In the genomic region with DNA sequence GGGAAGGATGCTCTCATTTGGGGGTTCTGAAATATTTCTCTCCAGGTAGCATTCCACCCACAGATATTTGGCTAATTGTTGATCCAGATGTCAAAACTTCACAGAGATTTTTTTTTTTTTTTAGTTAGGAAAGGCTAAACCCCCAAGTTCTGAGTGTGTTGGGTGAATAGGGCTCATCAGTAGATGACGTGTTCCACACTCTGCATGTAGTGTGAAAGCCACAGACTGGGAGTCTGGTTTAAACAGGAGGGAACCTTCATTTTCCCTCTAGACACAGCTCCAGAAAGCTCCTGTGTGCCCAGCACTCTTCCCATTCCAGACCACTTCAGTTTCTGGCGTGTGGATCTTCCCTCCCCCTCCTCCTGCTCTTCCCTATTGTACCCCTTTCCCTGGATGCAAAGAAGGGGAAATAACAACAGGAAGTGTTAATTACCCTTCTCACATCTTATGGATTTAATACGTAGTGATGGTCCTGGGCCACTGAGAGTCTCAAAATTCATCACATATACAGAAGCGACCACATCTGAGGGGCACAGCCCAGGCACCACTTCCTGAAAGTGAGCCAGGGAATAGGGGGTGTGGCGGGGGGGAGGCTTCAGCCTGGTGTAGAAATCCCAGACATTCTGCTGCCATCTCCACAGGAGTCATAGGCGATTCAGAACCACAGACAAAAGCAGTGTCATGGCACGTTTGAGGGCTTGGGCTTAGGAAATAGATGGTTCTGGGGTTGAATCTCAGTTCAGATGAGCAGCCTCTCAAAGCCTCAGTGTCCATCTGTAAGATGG, we compare ENCODE assay signal across 12 cellular contexts.
DNase-seq lines count a peak whose midpoint lies in the region; ATAC-seq and TF ChIP-seq lines count a peak whose summit lies in the region.
"Had no signal": no experiment of that assay in that cellular context is flagged by ENCODE, and none has a peak within 500 bp of the region (broad histone marks: within the 10 kb centered on the region; RNA-seq: fewer than 3 reads in every experiment).

No MANE protein-coding gene starts in this region.

- no peaks in the 10 kb centered on the region for H3K9me3 ChIP-seq in T-helper 17 cell (ENCODE audit: control insufficient read depth, low read length, poor library complexity, severe bottlenecking)
- H3K9me3 ChIP-seq: breast epithelium had no signal

- H3K27me3 Mint-ChIP-seq in T-helper 17 cell = no peaks in the 10 kb centered on the region
- H3K27me3 Mint-ChIP-seq in memory B cell = no peaks in the 10 kb centered on the region
- H3K27me3 Mint-ChIP-seq: activated B cell treated with CpG ODN at 0.5 μM for 24 hours had no signal

- H3K4me3 ChIP-seq in AG10803 (ENCODE audit: low read length) = no peak overlapping the region
- H3K4me3 ChIP-seq: breast epithelium had no signal

- H3K27ac Mint-ChIP-seq in T-helper 17 cell (peak overlapping the region; percentile 37), memory B cell (peak overlapping the region; percentile 10)
- H3K27ac Mint-ChIP-seq: activated B cell treated with CpG ODN at 0.5 μM for 24 hours had no signal

- H3K4me3 Mint-ChIP-seq in T-helper 17 cell = no peak overlapping the region
- H3K4me3 Mint-ChIP-seq in memory B cell = no peak overlapping the region
- H3K4me3 Mint-ChIP-seq: activated B cell treated with CpG ODN at 0.5 μM for 24 hours had no signal

- H3K36me3 Mint-ChIP-seq in T-helper 17 cell (ENCODE audit: low read depth) (no peaks in the 10 kb centered on the region), memory B cell (peaks cover 2% of the 10 kb centered on the region)
- H3K36me3 Mint-ChIP-seq: activated naive CD4-positive, alpha-beta T cell treated with anti-CD3 and anti-CD28 coated beads, Interleukin-2, amount 50 U/mL, for 72 hours had no signal

- no peak for TF ChIP-seq CTCF in AG10803 (conservative IDR thresholded peaks at IDR 0.05; ENCODE audit: low read length)

- H3K4me1 Mint-ChIP-seq in T-helper 17 cell = peaks cover 11% of the 10 kb centered on the region
- H3K4me1 Mint-ChIP-seq in memory B cell = peaks cover 21% of the 10 kb centered on the region

- H3K9me3 Mint-ChIP-seq in memory B cell = no peaks in the 10 kb centered on the region
- H3K9me3 Mint-ChIP-seq: activated B cell treated with CpG ODN at 0.5 μM for 24 hours; activated naive CD4-positive, alpha-beta T cell treated with anti-CD3 and anti-CD28 coated beads, Interleukin-2, amount 50 U/mL, for 72 hours had no signal

- DNase-seq in AG10803 (ENCODE audit: low read depth) = peak; percentile 55
- DNase-seq in GM03348 (ENCODE audit: low spot score) = peak; percentile 52
- no peak for DNase-seq in T-helper 17 cell
- DNase-seq in memory B cell (ENCODE audit: low spot score in 2 of 2) = no peak
- DNase-seq in activated gamma-delta T cell (lab: John Stamatoyannopoulos, UW) = no peak
- no peak for DNase-seq in stimulated activated CD4-positive, alpha-beta T cell treated with anti-CD3 and anti-CD28 coated beads, Interleukin-4, amount 100 ng/mL, for 1 hour
- DNase-seq in NCI-H82 (lab: John Stamatoyannopoulos, UW) = no peak
- no peak for DNase-seq in epidermal melanocyte (ENCODE audit: insufficient read length, low spot score)
- DNase-seq: activated B cell treated with CpG ODN at 0.5 μM for 24 hours, MM.1S had no signal

- ATAC-seq in T-helper 17 cell (no peak), memory B cell (ENCODE audit: low read depth) (no peak)

Comparison
In these comparisons a context has a peak if more than half of its experiments do, and no peak if none do; other contexts are left out.
1. DNase-seq: peak in AG10803 (single experiment) and GM03348 (single experiment); none in T-helper 17 cell (0 of 3), memory B cell (0 of 2), activated gamma-delta T cell (single experiment), stimulated activated CD4-positive, alpha-beta T cell treated with anti-CD3 and anti-CD28 coated beads, Interleukin-4, amount 100 ng/mL, for 1 hour (single experiment), NCI-H82 (single experiment) and epidermal melanocyte (single experiment).